ENCODE assay signal across 18 cellular contexts in the genomic region with DNA sequence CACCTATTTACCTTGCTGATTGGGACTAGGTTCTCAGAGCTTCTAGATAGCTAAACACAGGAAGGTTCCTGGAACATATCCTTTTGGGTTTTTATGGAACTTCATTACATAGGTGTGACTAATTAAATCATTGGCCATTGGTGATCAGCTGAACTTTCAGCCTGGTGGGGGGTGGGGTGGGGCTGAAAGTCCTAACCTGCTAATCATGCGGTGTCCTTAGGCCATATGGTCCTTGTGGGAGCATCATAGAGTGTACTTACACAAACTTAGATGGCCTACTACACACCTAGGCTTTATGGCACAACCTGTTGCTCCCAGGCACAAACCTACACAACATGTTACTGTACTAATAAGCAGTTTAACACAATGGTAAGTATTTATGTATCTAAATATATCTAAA. TPM values are rescaled to one million over a fixed set of nuclear protein-coding genes. Genes with fewer than 3 reads are reported as not detected.
DNase-seq lines count a peak whose midpoint lies in the region; ATAC-seq, FAIRE-seq and TF ChIP-seq lines count a peak whose summit lies in the region.
"Had no signal": no experiment of that assay in that cellular context is flagged by ENCODE, and none has a peak within 500 bp of the region (broad histone marks: within the 10 kb centered on the region; RNA-seq: fewer than 3 reads in every experiment).

No MANE protein-coding gene starts in this region.

- FAIRE-seq in GM12892 (lab: Jason Lieb, UNC), result peak; percentile 78
- FAIRE-seq: A204.1, GM18507 had no signal

- peaks cover 4% of the 10 kb centered on the region for H3K27me3 Mint-ChIP-seq in endothelial cell (ENCODE audit: unreplicated experiment)
- no peaks in the 10 kb centered on the region for H3K27me3 Mint-ChIP-seq in activated CD8-positive, alpha-beta T cell treated with anti-CD3 and anti-CD28 coated beads for 36 hours
- H3K27me3 Mint-ChIP-seq: CD8-positive, alpha-beta memory T cell had no signal

- DNase-seq in GM12892 (ENCODE audit: insufficient read length), result no peak
- DNase-seq in Peyer's patch, result peak in 2 of 3 donors; percentile 58 to 65
- no peak for DNase-seq in endothelial cell (ENCODE audit: low spot score)
- DNase-seq in stimulated activated effector memory CD8-positive, alpha-beta T cell treated with anti-CD3 and anti-CD28 coated beads, Interleukin-12 subunit alpha, Interleukin-12 subunit beta, amount 100 ng/mL, for 72 hours (ENCODE audit: low spot score in 2 of 2), result no peak
- DNase-seq in activated CD8-positive, alpha-beta T cell treated with anti-CD3 and anti-CD28 coated beads for 36 hours, result no peak
- no peak for DNase-seq in activated naive CD4-positive, alpha-beta T cell (lab: John Stamatoyannopoulos, UW)
- DNase-seq: BE2C; Caco-2; CD8-positive, alpha-beta memory T cell; DND-41; GDM1; H7 had no signal

- H3K4me3 Mint-ChIP-seq in endothelial cell (ENCODE audit: unreplicated experiment), result no peak overlapping the region
- H3K4me3 Mint-ChIP-seq in stimulated activated effector memory CD8-positive, alpha-beta T cell treated with anti-CD3 and anti-CD28 coated beads, Interleukin-12 subunit alpha, Interleukin-12 subunit beta, amount 100 ng/mL, for 72 hours, result no peak overlapping the region
- no peak overlapping the region for H3K4me3 Mint-ChIP-seq in activated CD8-positive, alpha-beta T cell treated with anti-CD3 and anti-CD28 coated beads for 36 hours
- H3K4me3 Mint-ChIP-seq: CD8-positive, alpha-beta memory T cell; GM23338 had no signal

- POLR2A ChIA-PET in activated CD8-positive, alpha-beta T cell treated with anti-CD3 and anti-CD28 coated beads for 36 hours (lab: Charles Lee), result interaction anchor here (0.8 to 2.8 kb wide), 2 partner anchors 9 to 11 kb away, joined by 4 to 10 read pairs; no protein-coding TSS in a partner anchor

- TF ChIP-seq CTCF in Peyer's patch (IDR thresholded peaks at IDR 0.05) (no peak), endothelial cell (IDR thresholded peaks at IDR 0.05; ENCODE audit: unreplicated experiment) (no peak)
- no peak for TF ChIP-seq CTCF in activated CD8-positive, alpha-beta T cell treated with anti-CD3 and anti-CD28 coated beads for 36 hours (IDR thresholded peaks at IDR 0.05)

- no peak overlapping the region for H3K4me3 ChIP-seq in Peyer's patch
- H3K4me3 ChIP-seq: GM23338 had no signal

- CTCF ChIA-PET in activated CD8-positive, alpha-beta T cell treated with anti-CD3 and anti-CD28 coated beads for 36 hours (lab: Charles Lee), result interaction anchor here (1.3 kb wide), 1 partner anchor 68 kb away, joined by 4 read pairs; no protein-coding TSS in a partner anchor

- H3K4me1 ChIP-seq in Peyer's patch, result peaks cover 0 to 10% (median 0%) of the 10 kb centered on the region in 4 donors
- H3K4me1 ChIP-seq: BE2C had no signal

- peaks cover 4% of the 10 kb centered on the region for H3K9me3 Mint-ChIP-seq in endothelial cell (ENCODE audit: unreplicated experiment)
- no peaks in the 10 kb centered on the region for H3K9me3 Mint-ChIP-seq in stimulated activated effector memory CD8-positive, alpha-beta T cell treated with anti-CD3 and anti-CD28 coated beads, Interleukin-12 subunit alpha, Interleukin-12 subunit beta, amount 100 ng/mL, for 72 hours
- no peaks in the 10 kb centered on the region for H3K9me3 Mint-ChIP-seq in activated CD8-positive, alpha-beta T cell treated with anti-CD3 and anti-CD28 coated beads for 36 hours
- H3K9me3 Mint-ChIP-seq: CD8-positive, alpha-beta memory T cell; GM23338 had no signal

- peaks cover 8% of the 10 kb centered on the region for H3K36me3 Mint-ChIP-seq in endothelial cell (ENCODE audit: low read depth, unreplicated experiment)
- peaks cover 59% of the 10 kb centered on the region for H3K36me3 Mint-ChIP-seq in stimulated activated effector memory CD8-positive, alpha-beta T cell treated with anti-CD3 and anti-CD28 coated beads, Interleukin-12 subunit alpha, Interleukin-12 subunit beta, amount 100 ng/mL, for 72 hours
- H3K36me3 Mint-ChIP-seq in activated CD8-positive, alpha-beta T cell treated with anti-CD3 and anti-CD28 coated beads for 36 hours (ENCODE audit: low read depth), result peaks cover 11% of the 10 kb centered on the region

- H3K27ac ChIP-seq in Peyer's patch, result no peak overlapping the region
- H3K27ac ChIP-seq: C4-2B had no signal

- H3K36me3 ChIP-seq in Peyer's patch, result peaks cover 0 to 7% (median 0%) of the 10 kb centered on the region in 3 donors
- H3K36me3 ChIP-seq: BE2C had no signal

- TF ChIP-seq POLR2A in GM12892 (IDR thresholded peaks at IDR 0.05; ENCODE audit: low read depth, low read length), result no peak
- no peak for TF ChIP-seq POLR2A in Peyer's patch (IDR thresholded peaks at IDR 0.05)

- no peak for ATAC-seq in stimulated activated effector memory CD8-positive, alpha-beta T cell treated with anti-CD3 and anti-CD28 coated beads, Interleukin-12 subunit alpha, Interleukin-12 subunit beta, amount 100 ng/mL, for 72 hours
- ATAC-seq in activated CD8-positive, alpha-beta T cell treated with anti-CD3 and anti-CD28 coated beads for 36 hours, result no peak
- no peak for ATAC-seq in GM19455 (IDR thresholded peaks at IDR 0.05; ENCODE audit: unreplicated experiment)
- ATAC-seq: GM23338 had no signal

- H3K27ac Mint-ChIP-seq in endothelial cell (ENCODE audit: unreplicated experiment), result peak overlapping the region; percentile 94
- H3K27ac Mint-ChIP-seq in stimulated activated effector memory CD8-positive, alpha-beta T cell treated with anti-CD3 and anti-CD28 coated beads, Interleukin-12 subunit alpha, Interleukin-12 subunit beta, amount 100 ng/mL, for 72 hours, result peak overlapping the region; percentile 37
- no peak overlapping the region for H3K27ac Mint-ChIP-seq in activated CD8-positive, alpha-beta T cell treated with anti-CD3 and anti-CD28 coated beads for 36 hours

- intact Hi-C loops in activated CD8-positive, alpha-beta T cell treated with anti-CD3 and anti-CD28 coated beads for 36 hours (cut with micrococcal nuclease), result no loop called here

- no peaks in the 10 kb centered on the region for H3K9me3 ChIP-seq in Peyer's patch
- H3K9me3 ChIP-seq: BE2C had no signal

- peaks cover 11% of the 10 kb centered on the region for H3K4me1 Mint-ChIP-seq in endothelial cell (ENCODE audit: unreplicated experiment)
- peaks cover 3% of the 10 kb centered on the region for H3K4me1 Mint-ChIP-seq in stimulated activated effector memory CD8-positive, alpha-beta T cell treated with anti-CD3 and anti-CD28 coated beads, Interleukin-12 subunit alpha, Interleukin-12 subunit beta, amount 100 ng/mL, for 72 hours
- H3K4me1 Mint-ChIP-seq in activated CD8-positive, alpha-beta T cell treated with anti-CD3 and anti-CD28 coated beads for 36 hours (ENCODE audit: low read depth), result peaks cover 21% of the 10 kb centered on the region

- no peaks in the 10 kb centered on the region for H3K27me3 ChIP-seq in Peyer's patch
- H3K27me3 ChIP-seq: BE2C had no signal

RNA-seq across cellular contexts. Expression of a gene that starts 8.6 kb away (rescaled TPM):
- 135 TPM for polyA plus RNA-seq in GM12892 (2012; ENCODE audit: missing spikeins)
- total RNA-seq in Peyer's patch (10 to 100 TPM; 42.0 to 50.5 (median 46.5) TPM), endothelial cell (ENCODE audit: unreplicated experiment) (210 TPM)
- 100 to 1,000 TPM; 257 to 265 TPM for total RNA-seq in activated CD8-positive, alpha-beta T cell treated with anti-CD3 and anti-CD28 coated beads for 36 hours

RNA-seq across cellular contexts. Expression of a gene that starts 19.0 kb away (rescaled TPM):
- 1.0 TPM for polyA plus RNA-seq in GM12892 (2012; ENCODE audit: missing spikeins)
- not detected for total RNA-seq in Peyer's patch
- total RNA-seq in endothelial cell (ENCODE audit: unreplicated experiment), result not detected
- total RNA-seq in activated CD8-positive, alpha-beta T cell treated with anti-CD3 and anti-CD28 coated beads for 36 hours, result not detected
- total RNA-seq: Caco-2; CD8-positive, alpha-beta memory T cell; GM23338; H7; HT1080 had no signal

RNA-seq across cellular contexts. Expression of a gene that starts 20.3 kb away (rescaled TPM):
- 51.9 TPM for polyA plus RNA-seq in GM12892 (2012; ENCODE audit: missing spikeins)
- total RNA-seq in Peyer's patch, result 10 to 100 TPM; 18.2 to 86.0 (median 74.9) TPM
- total RNA-seq in endothelial cell (ENCODE audit: unreplicated experiment), result 51.0 TPM
- total RNA-seq in activated CD8-positive, alpha-beta T cell treated with anti-CD3 and anti-CD28 coated beads for 36 hours, result 10 to 100 TPM; 53.1 to 58.6 TPM

RNA-seq across cellular contexts. Expression of a gene that starts 20.6 kb away (rescaled TPM):
- polyA plus RNA-seq in GM12892 (2012; ENCODE audit: missing spikeins), result 12.4 TPM
- total RNA-seq in Peyer's patch (10 to 100 TPM in 3 of 4 donors, 1 to 10 TPM in 1; 3.0 to 26.4 (median 21.5) TPM), endothelial cell (ENCODE audit: unreplicated experiment) (20.5 TPM)
- 10 to 100 TPM in 1 of 2 experiments, 1 to 10 TPM in 1; 9.1 to 10.3 TPM for total RNA-seq in activated CD8-positive, alpha-beta T cell treated with anti-CD3 and anti-CD28 coated beads for 36 hours

RNA-seq across cellular contexts. Expression of a gene that starts 28.9 kb away (rescaled TPM):
- polyA plus RNA-seq in GM12892 (2012; ENCODE audit: missing spikeins), result 17.7 TPM
- total RNA-seq in Peyer's patch, result 100 to 1,000 TPM; 205 to 366 (median 346) TPM
- total RNA-seq in endothelial cell (ENCODE audit: unreplicated experiment), result 350 TPM
- 1 to 10 TPM; 7.3 to 7.9 TPM for total RNA-seq in activated CD8-positive, alpha-beta T cell treated with anti-CD3 and anti-CD28 coated beads for 36 hours

Comparison
In these comparisons a context has a peak if more than half of its experiments do, and no peak if none do; other contexts are left out.
1. DNase-seq: peak in Peyer's patch (2 of 3); none in GM12892 (single experiment), endothelial cell (single experiment), stimulated activated effector memory CD8-positive, alpha-beta T cell treated with anti-CD3 and anti-CD28 coated beads, Interleukin-12 subunit alpha, Interleukin-12 subunit beta, amount 100 ng/mL, for 72 hours (0 of 2), activated CD8-positive, alpha-beta T cell treated with anti-CD3 and anti-CD28 coated beads for 36 hours (single experiment) and activated naive CD4-positive, alpha-beta T cell (0 of 4).